Comparison of ENCODE assay signal across 29 cellular contexts in the genomic region with DNA sequence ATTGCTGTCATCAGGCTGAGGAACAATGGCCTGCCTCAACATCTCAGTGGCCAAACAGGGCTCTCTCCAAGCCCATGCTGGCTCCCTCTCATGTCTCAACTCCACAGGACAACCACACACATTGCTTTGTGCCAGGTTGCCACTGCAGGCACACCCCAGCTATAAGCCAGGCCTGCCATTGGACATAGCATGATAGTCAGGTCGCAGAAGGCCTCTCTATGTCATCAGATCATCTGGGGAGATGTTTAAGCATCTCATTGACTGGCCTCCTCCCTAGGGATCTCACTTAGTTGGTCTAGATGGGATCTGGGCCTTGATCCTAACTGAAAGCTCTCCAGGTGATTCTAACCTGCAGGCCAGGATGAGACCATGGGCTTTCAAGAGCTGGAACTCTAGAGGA.
"Had no signal": no experiment of that assay in that cellular context is flagged by ENCODE, and none has a peak within 500 bp of the region (broad histone marks: within the 10 kb centered on the region; RNA-seq: fewer than 3 reads in every experiment).

No MANE protein-coding gene starts in this region.

- H3K27me3 ChIP-seq: adrenal gland, body of pancreas, cardiac muscle cell had no signal

- DNase-seq: activated CD4-positive, alpha-beta memory T cell treated with anti-CD3 and anti-CD28 coated beads for 36 hours; activated CD4-positive, alpha-beta T cell treated with anti-CD3 and anti-CD28 coated beads for 36 hours; activated CD4-positive, alpha-beta T cell treated with anti-CD3 and anti-CD28 coated beads, Interleukin-2, amount 10 ng/mL, durations not matched to agents 24 days and 14 days; activated CD4-positive, CD25-positive, alpha-beta regulatory T cell; activated CD4-positive, CD25-positive, alpha-beta regulatory T cell treated with anti-CD3 and anti-CD28 coated beads, Interleukin-2, amount 50 U/mL, for 72 hours; activated CD8-positive, alpha-beta T cell treated with anti-CD3 and anti-CD28 coated beads, Interleukin-2, amount 10 ng/mL, durations not matched to agents 7 days and 5 days; activated naive CD4-positive, alpha-beta T cell treated with anti-CD3 and anti-CD28 coated beads for 36 hours; activated naive CD8-positive, alpha-beta T cell treated with anti-CD3 and anti-CD28 coated beads for 36 hours; activated naive CD8-positive, alpha-beta T cell treated with anti-CD3 and anti-CD28 coated beads, Interleukin-2, amount 50 U/mL, for 24 hours; activated T-cell treated with anti-CD3 and anti-CD28 coated beads for 4 hours; activated T-cell treated with anti-CD3 and anti-CD28 coated beads, Interleukin-2, amount 50 U/mL, for 24 hours; activated T-cell treated with anti-CD3 and anti-CD28 coated beads, Interleukin-2, amount 50 U/mL, for 72 hours; adrenal gland; amygdala; body of pancreas; cortex of kidney; dermis blood vessel endothelial cell; effector CD4-positive, alpha-beta T cell; effector memory CD8-positive, alpha-beta T cell; foreskin fibroblast; head of caudate nucleus; T-helper 2 cell had no signal

- H3K9me3 ChIP-seq: adrenal gland, body of pancreas had no signal

- H3K4me1 Mint-ChIP-seq: activated CD4-positive, alpha-beta T cell treated with anti-CD3 and anti-CD28 coated beads for 36 hours; activated CD4-positive, alpha-beta T cell treated with anti-CD3 and anti-CD28 coated beads, Interleukin-2, amount 10 ng/mL, durations not matched to agents 24 days and 14 days; activated naive CD4-positive, alpha-beta T cell treated with anti-CD3 and anti-CD28 coated beads, Interleukin-2, amount 50 U/mL, for 24 hours; activated naive CD8-positive, alpha-beta T cell treated with anti-CD3 and anti-CD28 coated beads for 36 hours; activated naive CD8-positive, alpha-beta T cell treated with anti-CD3 and anti-CD28 coated beads, Interleukin-2, amount 50 U/mL, for 24 hours; central memory CD8-positive, alpha-beta T cell had no signal

- H3K27me3 Mint-ChIP-seq: activated CD4-positive, alpha-beta memory T cell treated with anti-CD3 and anti-CD28 coated beads for 36 hours; activated CD4-positive, alpha-beta T cell treated with anti-CD3 and anti-CD28 coated beads for 36 hours; activated CD4-positive, alpha-beta T cell treated with anti-CD3 and anti-CD28 coated beads, Interleukin-2, amount 10 ng/mL, durations not matched to agents 24 days and 14 days; activated naive CD4-positive, alpha-beta T cell treated with anti-CD3 and anti-CD28 coated beads, Interleukin-2, amount 50 U/mL, for 24 hours; activated naive CD8-positive, alpha-beta T cell treated with anti-CD3 and anti-CD28 coated beads for 36 hours; activated naive CD8-positive, alpha-beta T cell treated with anti-CD3 and anti-CD28 coated beads, Interleukin-2, amount 50 U/mL, for 24 hours; central memory CD8-positive, alpha-beta T cell had no signal

- H3K9me3 Mint-ChIP-seq: activated CD4-positive, alpha-beta memory T cell treated with anti-CD3 and anti-CD28 coated beads for 36 hours; activated CD4-positive, alpha-beta T cell treated with anti-CD3 and anti-CD28 coated beads, Interleukin-2, amount 10 ng/mL, durations not matched to agents 24 days and 14 days; activated naive CD4-positive, alpha-beta T cell treated with anti-CD3 and anti-CD28 coated beads for 36 hours; activated naive CD4-positive, alpha-beta T cell treated with anti-CD3 and anti-CD28 coated beads, Interleukin-2, amount 50 U/mL, for 24 hours; activated naive CD8-positive, alpha-beta T cell treated with anti-CD3 and anti-CD28 coated beads for 36 hours; activated naive CD8-positive, alpha-beta T cell treated with anti-CD3 and anti-CD28 coated beads, Interleukin-2, amount 50 U/mL, for 24 hours; activated T-cell treated with anti-CD3 and anti-CD28 coated beads, Interleukin-2, amount 50 U/mL, for 24 hours; activated T-cell treated with anti-CD3 and anti-CD28 coated beads, Interleukin-2, amount 50 U/mL, for 72 hours; central memory CD8-positive, alpha-beta T cell; effector memory CD8-positive, alpha-beta T cell had no signal

- H3K27ac ChIP-seq: adrenal gland, body of pancreas, cardiac muscle cell, epithelial cell of prostate had no signal

- H3K27ac Mint-ChIP-seq: activated CD4-positive, alpha-beta memory T cell treated with anti-CD3 and anti-CD28 coated beads for 36 hours; activated CD4-positive, alpha-beta T cell treated with anti-CD3 and anti-CD28 coated beads for 36 hours; activated CD4-positive, alpha-beta T cell treated with anti-CD3 and anti-CD28 coated beads, Interleukin-2, amount 10 ng/mL, durations not matched to agents 24 days and 14 days; activated CD8-positive, alpha-beta T cell treated with anti-CD3 and anti-CD28 coated beads, Interleukin-2, amount 10 ng/mL, durations not matched to agents 7 days and 5 days; activated naive CD4-positive, alpha-beta T cell treated with anti-CD3 and anti-CD28 coated beads for 36 hours; activated naive CD4-positive, alpha-beta T cell treated with anti-CD3 and anti-CD28 coated beads, Interleukin-2, amount 50 U/mL, for 24 hours; activated naive CD8-positive, alpha-beta T cell treated with anti-CD3 and anti-CD28 coated beads for 36 hours; activated naive CD8-positive, alpha-beta T cell treated with anti-CD3 and anti-CD28 coated beads, Interleukin-2, amount 50 U/mL, for 24 hours; activated T-cell treated with anti-CD3 and anti-CD28 coated beads, Interleukin-2, amount 50 U/mL, for 24 hours; activated T-cell treated with anti-CD3 and anti-CD28 coated beads, Interleukin-2, amount 50 U/mL, for 72 hours; effector memory CD8-positive, alpha-beta T cell had no signal

- H3K4me1 ChIP-seq: adrenal gland, body of pancreas had no signal

- FAIRE-seq: endometrium, endothelial cell of umbilical vein, frontal cortex had no signal

- H3K36me3 Mint-ChIP-seq: activated CD4-positive, alpha-beta memory T cell treated with anti-CD3 and anti-CD28 coated beads for 36 hours; activated naive CD4-positive, alpha-beta T cell treated with anti-CD3 and anti-CD28 coated beads, Interleukin-2, amount 50 U/mL, for 24 hours; activated naive CD8-positive, alpha-beta T cell treated with anti-CD3 and anti-CD28 coated beads for 36 hours had no signal

- H3K4me3 ChIP-seq: adrenal gland, body of pancreas, cardiac muscle cell had no signal

- ATAC-seq: activated CD4-positive, alpha-beta T cell treated with anti-CD3 and anti-CD28 coated beads for 36 hours; activated CD8-positive, alpha-beta T cell treated with anti-CD3 and anti-CD28 coated beads, Interleukin-2, amount 10 ng/mL, durations not matched to agents 7 days and 5 days; activated naive CD8-positive, alpha-beta T cell treated with anti-CD3 and anti-CD28 coated beads, Interleukin-2, amount 50 U/mL, for 24 hours; activated T-cell treated with anti-CD3 and anti-CD28 coated beads, Interleukin-2, amount 50 U/mL, for 72 hours; body of pancreas; effector memory CD8-positive, alpha-beta T cell had no signal

- H3K4me3 Mint-ChIP-seq: activated CD4-positive, alpha-beta memory T cell treated with anti-CD3 and anti-CD28 coated beads for 36 hours; activated CD4-positive, alpha-beta T cell treated with anti-CD3 and anti-CD28 coated beads for 36 hours; activated CD4-positive, alpha-beta T cell treated with anti-CD3 and anti-CD28 coated beads, Interleukin-2, amount 10 ng/mL, durations not matched to agents 24 days and 14 days; activated CD8-positive, alpha-beta T cell treated with anti-CD3 and anti-CD28 coated beads, Interleukin-2, amount 10 ng/mL, durations not matched to agents 7 days and 5 days; activated naive CD4-positive, alpha-beta T cell treated with anti-CD3 and anti-CD28 coated beads for 36 hours; activated naive CD4-positive, alpha-beta T cell treated with anti-CD3 and anti-CD28 coated beads, Interleukin-2, amount 50 U/mL, for 24 hours; activated naive CD8-positive, alpha-beta T cell treated with anti-CD3 and anti-CD28 coated beads for 36 hours; activated naive CD8-positive, alpha-beta T cell treated with anti-CD3 and anti-CD28 coated beads, Interleukin-2, amount 50 U/mL, for 24 hours; activated T-cell treated with anti-CD3 and anti-CD28 coated beads, Interleukin-2, amount 50 U/mL, for 24 hours; activated T-cell treated with anti-CD3 and anti-CD28 coated beads, Interleukin-2, amount 50 U/mL, for 72 hours; central memory CD8-positive, alpha-beta T cell; effector memory CD8-positive, alpha-beta T cell had no signal

- H3K36me3 ChIP-seq: adrenal gland, cardiac muscle cell had no signal
